Comparison of ENCODE assay signal across 8 cellular contexts in genomic region chr17:75843577-75844529, GRCh38. TPM values are rescaled to one million over a fixed set of nuclear protein-coding genes. Genes with fewer than 3 reads are reported as not detected.
DNase-seq lines count a peak whose midpoint lies in the region; ATAC-seq, FAIRE-seq and TF ChIP-seq lines count a peak whose summit lies in the region.

Gene UNC13D (minus strand): TSS chr17:75844404. CDS start chr17:75844337, 67 bp downstream.

- H3K79me2 ChIP-seq in keratinocyte (ENCODE audit: control insufficient read depth, insufficient read depth, low read length): no peaks in the 10 kb centered on the region

- H3K4me2 ChIP-seq in keratinocyte (ENCODE audit: control insufficient read depth, extremely low read depth, insufficient read depth, low read depth, low read length): peak within 1 kb of the TSS; percentile 78

- peak within 1 kb of the TSS; percentile 96 for H3K27ac Mint-ChIP-seq in stimulated activated effector memory CD8-positive, alpha-beta T cell treated with anti-CD3 and anti-CD28 coated beads, Interleukin-12 subunit alpha, Interleukin-12 subunit beta, amount 100 ng/mL, for 72 hours

- POLR2A ChIA-PET in RWPE1 (lab: Yijun Ruan, JAX; ENCODE audit: low non-redundant PET): interaction anchor here (0.7 to 3.1 kb wide), 2 partner anchors 11 to 67 kb away, joined by 3 to 11 read pairs; partner anchors contain the start of gene WBP2

- H3K27me3 ChIP-seq in keratinocyte (ENCODE audit: control insufficient read depth, extremely low read depth, insufficient read depth, low read length): no peaks in the 10 kb centered on the region

- no peaks in the 10 kb centered on the region for H3K9me3 ChIP-seq in keratinocyte (ENCODE audit: control insufficient read depth, low read depth, low read length)

- H3K27ac ChIP-seq in RWPE1 (peak within 1 kb of the TSS; percentile 92), keratinocyte (ENCODE audit: control insufficient read depth, insufficient read depth, low read length) (peak within 1 kb of the TSS; percentile 60)

- no peak for TF ChIP-seq CTCF in RWPE1 (conservative IDR thresholded peaks at IDR 0.05; ENCODE audit: low read depth)
- TF ChIP-seq CTCF in keratinocyte (optimal IDR thresholded peaks at IDR 0.05 in 1 of 3, IDR thresholded peaks at IDR 0.05 in 1 of 3, conservative IDR thresholded peaks at IDR 0.05 in 1 of 3; ENCODE audit: extremely low read depth in 1 of 3, insufficient read depth in 2 of 3, low read length in 3 of 3): no peak

- DNase-seq in RWPE1 (ENCODE audit: low spot score) (no peak), keratinocyte (ENCODE audit: low read depth, low spot score) (no peak), DMS153 treated with DMSO at 0.1 percent for 48 hours (lab: John Stamatoyannopoulos, UW; ENCODE audit: unreplicated experiment) (no peak), DMS53 (lab: John Stamatoyannopoulos, UW) (no peak)
- DNase-seq in activated gamma-delta T cell treated with anti-CD3 and anti-CD28 coated beads, Interleukin-2, amount 50 U/mL, for 16 hours (ENCODE audit: low read depth): peak; percentile 51
- peak in 1 of 2 donors; percentile 78 for DNase-seq in stimulated activated effector memory CD8-positive, alpha-beta T cell treated with anti-CD3 and anti-CD28 coated beads, Interleukin-12 subunit alpha, Interleukin-12 subunit beta, amount 100 ng/mL, for 72 hours (ENCODE audit: low spot score in 2 of 2)

- peaks cover 15 to 19% of the 10 kb centered on the region in 2 experiments for H3K36me3 ChIP-seq in keratinocyte (ENCODE audit: control insufficient read depth in 2 of 2, extremely low read depth in 1 of 2, insufficient read depth in 2 of 2, low read length in 2 of 2)

- H4K20me1 ChIP-seq in keratinocyte (ENCODE audit: control insufficient read depth, extremely low read depth, insufficient read depth, low read length): no peaks in the 10 kb centered on the region

- H2AFZ ChIP-seq in keratinocyte (ENCODE audit: control insufficient read depth, low read length): peak within 1 kb of the TSS; percentile 20

- H3K4me1 Mint-ChIP-seq in stimulated activated effector memory CD8-positive, alpha-beta T cell treated with anti-CD3 and anti-CD28 coated beads, Interleukin-12 subunit alpha, Interleukin-12 subunit beta, amount 100 ng/mL, for 72 hours: peaks cover 26% of the 10 kb centered on the region

- no peaks in the 10 kb centered on the region for H3K9me3 Mint-ChIP-seq in stimulated activated effector memory CD8-positive, alpha-beta T cell treated with anti-CD3 and anti-CD28 coated beads, Interleukin-12 subunit alpha, Interleukin-12 subunit beta, amount 100 ng/mL, for 72 hours

- ATAC-seq in GM19035 (IDR thresholded peaks at IDR 0.05; ENCODE audit: unreplicated experiment) (peak; percentile 21), HG02885 (IDR thresholded peaks at IDR 0.05; ENCODE audit: poor library complexity, unreplicated experiment) (no peak)
- ATAC-seq in stimulated activated effector memory CD8-positive, alpha-beta T cell treated with anti-CD3 and anti-CD28 coated beads, Interleukin-12 subunit alpha, Interleukin-12 subunit beta, amount 100 ng/mL, for 72 hours: peak; percentile 73

- no peaks in the 10 kb centered on the region for H3K9me1 ChIP-seq in keratinocyte (ENCODE audit: control insufficient read depth, extremely low read depth, insufficient read depth, low read length)

- peak within 1 kb of the TSS in 2 of 3 experiments; percentile 35 to 43 for H3K4me3 ChIP-seq in keratinocyte (ENCODE audit: control insufficient read depth in 2 of 3, extremely low read depth in 1 of 3, insufficient read depth in 2 of 3, low read depth in 1 of 3, low read length in 3 of 3)

- dilution Hi-C loops in keratinocyte (cut with MboI; ENCODE audit: extremely low pct_ligation_motif_present, low sequenced_read_pairs): no loop called here

- peak within 1 kb of the TSS; percentile 58 for H3K9ac ChIP-seq in keratinocyte (ENCODE audit: control insufficient read depth, extremely low read depth, insufficient read depth, low read length)

- FAIRE-seq in keratinocyte (lab: Jason Lieb, UNC): no peak

- peak within 1 kb of the TSS; percentile 86 for H3K4me3 Mint-ChIP-seq in stimulated activated effector memory CD8-positive, alpha-beta T cell treated with anti-CD3 and anti-CD28 coated beads, Interleukin-12 subunit alpha, Interleukin-12 subunit beta, amount 100 ng/mL, for 72 hours

- CTCF ChIA-PET in RWPE1 (lab: Yijun Ruan, JAX): interaction anchor here (0.6 to 2.1 kb wide), 6 partner anchors 11 to 311 kb away, joined by 3 to 12 read pairs (median 5); partner anchors contain the start of gene WBP2

- H3K36me3 Mint-ChIP-seq in stimulated activated effector memory CD8-positive, alpha-beta T cell treated with anti-CD3 and anti-CD28 coated beads, Interleukin-12 subunit alpha, Interleukin-12 subunit beta, amount 100 ng/mL, for 72 hours: peaks cover 85% of the 10 kb centered on the region

- peaks cover 20% of the 10 kb centered on the region for H3K4me1 ChIP-seq in keratinocyte (ENCODE audit: control insufficient read depth, extremely low read depth, insufficient read depth, low read length)

RNA-seq across cellular contexts. Expression of gene UNC13D, which starts in this region (rescaled TPM):
- 0.25 to 0.79 TPM (median 0.36 TPM) in 3 replicates for polyA plus RNA-seq in keratinocyte
- 0.55 TPM for polyA plus RNA-seq in keratinocyte (2011; ENCODE audit: low read depth)
- polyA plus RNA-seq in keratinocyte (2011; cell fraction: cytosol; rRNA removed): 0.23 and 0.35 TPM in 2 replicates
- 1.0 and 2.1 TPM in 2 replicates for polyA plus RNA-seq in keratinocyte (2011; cell fraction: nucleus; rRNA removed)
- polyA plus RNA-seq in keratinocyte (2012; ENCODE audit: low replicate concordance): 0.80 and 1.8 TPM in 2 replicates
- polyA minus RNA-seq in keratinocyte: 0.56 to 3.9 TPM (median 2.7 TPM) in 3 replicates
- 1.5 TPM for polyA minus RNA-seq in keratinocyte (2011; cell fraction: cytosol; rRNA and poly(A)+ RNA removed)
- polyA minus RNA-seq in keratinocyte (2011; cell fraction: nucleus; rRNA and poly(A)+ RNA removed): 1.1 and 2.3 TPM in 2 replicates
